In the genomic region with DNA sequence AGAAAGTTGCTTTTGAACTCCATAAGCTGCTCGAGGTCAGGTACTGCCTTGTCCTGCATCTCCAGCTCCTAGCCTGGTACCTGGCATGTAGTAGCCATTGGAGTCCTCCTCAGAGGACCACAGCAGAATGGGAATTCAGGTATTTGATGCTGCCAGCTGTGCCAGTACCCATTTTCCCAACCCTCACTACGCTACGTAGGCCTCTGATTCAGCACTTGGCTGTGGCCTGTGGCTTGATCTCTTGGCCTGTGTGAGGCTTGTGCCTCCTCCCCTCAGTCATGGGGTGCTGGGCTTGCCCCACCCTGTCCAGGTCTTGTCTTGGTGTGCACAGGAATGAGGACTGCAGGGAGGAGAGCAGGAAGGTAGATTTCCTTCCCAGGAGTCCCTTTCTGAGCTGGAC, we compare ENCODE assay signal across 8 cellular contexts. TPM values are rescaled to one million over a fixed set of nuclear protein-coding genes. Genes with fewer than 3 reads are reported as not detected.
A peak's percentile ranks its signal among the peaks of the same experiment; 100 is the strongest.
DNase-seq lines count a peak whose midpoint lies in the region; ATAC-seq, FAIRE-seq and TF ChIP-seq lines count a peak whose summit lies in the region.

No MANE protein-coding gene starts in this region.

- H3K27me3 Mint-ChIP-seq in activated T-helper 1 cell treated with anti-CD3 and anti-CD28 coated beads, Interleukin-12 subunit alpha, Interleukin-12 subunit beta, Interleukin-2, Interleukin-4 antibody, amounts not matched to agents 30 ng/mL and 10 ng/mL and 1 ng/mL, durations not matched to agents 14 hours and 24 hours and 36 hours (ENCODE audit: insufficient read depth) = no peaks in the 10 kb centered on the region

- no peak for FAIRE-seq in urothelium cell line (lab: Jason Lieb, UNC)

- peaks cover 76% of the 10 kb centered on the region for H3K36me3 ChIP-seq in DOHH2 (ENCODE audit: control insufficient read depth, low read length)

- peaks cover 8% of the 10 kb centered on the region; the same call in 1 of the 2 replicates for H3F3A ChIP-seq in DOHH2 (ENCODE audit: control insufficient read depth, insufficient read depth)

- H3K4me1 ChIP-seq in DOHH2 (ENCODE audit: control insufficient read depth, low read length) = peaks cover 82% of the 10 kb centered on the region

- H3K27ac Mint-ChIP-seq in activated T-helper 1 cell treated with anti-CD3 and anti-CD28 coated beads, Interleukin-12 subunit alpha, Interleukin-12 subunit beta, Interleukin-2, Interleukin-4 antibody, amounts not matched to agents 30 ng/mL and 10 ng/mL and 1 ng/mL, durations not matched to agents 14 hours and 24 hours and 36 hours = peak overlapping the region; percentile 82

- H3K4me2 ChIP-seq in DOHH2 (ENCODE audit: low read length) = peak overlapping the region; percentile 85

- H3K4me3 ChIP-seq in DOHH2 (ENCODE audit: low read length) = peak overlapping the region; percentile 66

- peaks cover 11% of the 10 kb centered on the region; the same call in 1 of the 2 replicates for H4K20me1 ChIP-seq in DOHH2 (ENCODE audit: control insufficient read depth, insufficient read depth, low read depth, low read length)

- peaks cover 41% of the 10 kb centered on the region for H3K36me3 Mint-ChIP-seq in activated T-helper 1 cell treated with anti-CD3 and anti-CD28 coated beads, Interleukin-12 subunit alpha, Interleukin-12 subunit beta, Interleukin-2, Interleukin-4 antibody, amounts not matched to agents 30 ng/mL and 10 ng/mL and 1 ng/mL, durations not matched to agents 14 hours and 24 hours and 36 hours (ENCODE audit: low read depth)

- peaks cover 65% of the 10 kb centered on the region for H3K4me1 Mint-ChIP-seq in activated T-helper 1 cell treated with anti-CD3 and anti-CD28 coated beads, Interleukin-12 subunit alpha, Interleukin-12 subunit beta, Interleukin-2, Interleukin-4 antibody, amounts not matched to agents 30 ng/mL and 10 ng/mL and 1 ng/mL, durations not matched to agents 14 hours and 24 hours and 36 hours (ENCODE audit: low read depth)

- no peaks in the 10 kb centered on the region for H3K9me3 ChIP-seq in DOHH2 (ENCODE audit: control insufficient read depth, insufficient read depth, low read length)

- H3K9me3 Mint-ChIP-seq in activated T-helper 1 cell treated with anti-CD3 and anti-CD28 coated beads, Interleukin-12 subunit alpha, Interleukin-12 subunit beta, Interleukin-2, Interleukin-4 antibody, amounts not matched to agents 30 ng/mL and 10 ng/mL and 1 ng/mL, durations not matched to agents 14 hours and 24 hours and 36 hours = no peaks in the 10 kb centered on the region

- ATAC-seq in GM21390 (IDR thresholded peaks at IDR 0.05; ENCODE audit: unreplicated experiment) (peak; percentile 36), HG03565 (IDR thresholded peaks at IDR 0.05; ENCODE audit: unreplicated experiment) (peak; percentile 27)

- peak overlapping the region; percentile 75 for H3K27ac ChIP-seq in DOHH2 (ENCODE audit: low read depth, low read length)

- intact Hi-C loops in activated T-helper 1 cell treated with anti-CD3 and anti-CD28 coated beads, Interleukin-12 subunit alpha, Interleukin-12 subunit beta, Interleukin-2, Interleukin-4 antibody, amounts not matched to agents 30 ng/mL and 10 ng/mL and 1 ng/mL, durations not matched to agents 14 hours and 24 hours and 36 hours (cut with micrococcal nuclease) = no loop called here

- no peak for TF ChIP-seq CTCF in DOHH2 (IDR thresholded peaks at IDR 0.05; ENCODE audit: low read depth, low read length, poor library complexity, severe bottlenecking)

- no peaks in the 10 kb centered on the region for H3K27me3 ChIP-seq in DOHH2 (ENCODE audit: control insufficient read depth, low read length)

- peak overlapping the region; percentile 46 for H3K4me3 Mint-ChIP-seq in activated T-helper 1 cell treated with anti-CD3 and anti-CD28 coated beads, Interleukin-12 subunit alpha, Interleukin-12 subunit beta, Interleukin-2, Interleukin-4 antibody, amounts not matched to agents 30 ng/mL and 10 ng/mL and 1 ng/mL, durations not matched to agents 14 hours and 24 hours and 36 hours

- H3K79me2 ChIP-seq in DOHH2 (ENCODE audit: control insufficient read depth, low read length) = peaks cover 91% of the 10 kb centered on the region

- no peaks in the 10 kb centered on the region for H3K9me2 ChIP-seq in DOHH2 (replicated peaks; ENCODE audit: control insufficient read depth, low read length)

- DNase-seq in activated T-helper 1 cell treated with anti-CD3 and anti-CD28 coated beads, Interleukin-12 subunit alpha, Interleukin-12 subunit beta, Interleukin-2, Interleukin-4 antibody, amounts not matched to agents 30 ng/mL and 10 ng/mL and 1 ng/mL, durations not matched to agents 14 hours and 24 hours and 36 hours (ENCODE audit: low spot score) = no peak
- DNase-seq in kidney tubule cell (ENCODE audit: low spot score) (peak; percentile 86), urothelium cell line (ENCODE audit: low spot score) (no peak), RPMI8226 (no peak), NCI-H524 treated with DMSO at 0.1 percent for 48 hours (lab: John Stamatoyannopoulos, UW) (no peak)

RNA-seq across cellular contexts. Expression of gene OTULIN, which starts 11.8 kb away (rescaled TPM):
- total RNA-seq in activated T-helper 1 cell treated with anti-CD3 and anti-CD28 coated beads, Interleukin-12 subunit alpha, Interleukin-12 subunit beta, Interleukin-2, Interleukin-4 antibody, amounts not matched to agents 30 ng/mL and 10 ng/mL and 1 ng/mL, durations not matched to agents 14 hours and 24 hours and 36 hours = 57.4 and 58.7 TPM in 2 replicates
